ENCODE assay signal across 8 cellular contexts in genomic region chr3:114155370-114155821, GRCh38. TPM values are rescaled to one million over a fixed set of nuclear protein-coding genes. Genes with fewer than 3 reads are reported as not detected.
A peak's percentile ranks its signal among the peaks of the same experiment; 100 is the strongest.
DNase-seq lines count a peak whose midpoint lies in the region; ATAC-seq and TF ChIP-seq lines count a peak whose summit lies in the region.

No MANE protein-coding gene starts in this region.

- no peaks in the 10 kb centered on the region for H3K36me3 ChIP-seq in esophagus squamous epithelium

- H3K27me3 ChIP-seq in esophagus squamous epithelium = peaks cover 0 to 22% (median 0%) of the 10 kb centered on the region in 4 donors

- WGBS in esophagus squamous epithelium, 2 donors = 68 to 75% methylated on average over 8 to 9 of the region's 9 CpGs

- H3K27ac ChIP-seq in esophagus squamous epithelium = no peak overlapping the region

- intact Hi-C loops in esophagus squamous epithelium (cut with DNase I) = no loop called here

- no peaks in the 10 kb centered on the region for H3K9me3 ChIP-seq in esophagus squamous epithelium

- CTCF ChIA-PET in HEK293T (lab: Yijun Ruan, JAX) = interaction anchor here (0.6 to 1.2 kb wide), 9 partner anchors 12 to 311 kb away, joined by 3 to 4 read pairs (median 3); no protein-coding TSS in a partner anchor

- TF ChIP-seq POLR2A in esophagus squamous epithelium (IDR thresholded peaks at IDR 0.05) = no peak

- TF ChIP-seq CTCF in esophagus squamous epithelium (IDR thresholded peaks at IDR 0.05) = peak in 4 of 6 experiments; percentile 7 to 48 (median 26)

- peaks cover 0 to 20% (median 7%) of the 10 kb centered on the region in 3 donors for H3K4me1 ChIP-seq in esophagus squamous epithelium

- peak; percentile 30 for DNase-seq in CD1c-positive myeloid dendritic cell (ENCODE audit: extremely low spot score)
- peak; percentile 44 for DNase-seq in HEK293T (ENCODE audit: extremely low spot score)
- DNase-seq in esophagus squamous epithelium (lab: John Stamatoyannopoulos, UW) = no peak
- DNase-seq in stimulated activated CD4-positive, alpha-beta T cell treated with anti-CD3 and anti-CD28 coated beads, Interleukin-1b, Interleukin-23, amount 100 ng/mL, for 4 hours (ENCODE audit: low read depth in 2 of 2) = peak; percentile 8 to 15

- ATAC-seq in SK-N-SH treated with all-trans-retinoic acid at 6 μM for 48 hours = peak; percentile 39; the same call in 2 of the 3 replicates
- ATAC-seq in GM21737 (IDR thresholded peaks at IDR 0.05; ENCODE audit: unreplicated experiment) = no peak
- no peak for ATAC-seq in HG03159 (IDR thresholded peaks at IDR 0.05; ENCODE audit: unreplicated experiment)
- ATAC-seq in GM18868 (IDR thresholded peaks at IDR 0.05; ENCODE audit: unreplicated experiment) = no peak

- no peak overlapping the region for H3K4me3 ChIP-seq in esophagus squamous epithelium

- POLR2A ChIA-PET in HEK293T (lab: Yijun Ruan, JAX) = no interaction called here

TF ChIP-seq in HEK293T, 16 proteins besides CTCF, POLR2A, EP300 and RAD21:
- no peak for TF ChIP-seq FOXK2 (IDR thresholded peaks at IDR 0.05)
TF ChIP-seq in HEK293T: peak in this region for 0.

TF ChIP-seq in SK-N-SH treated with all-trans-retinoic acid at 6 μM for 48 hours, 23 proteins besides CTCF, POLR2A, EP300 and RAD21:
- TF ChIP-seq TCF4 (CRISPR knock-in tag; IDR thresholded peaks at IDR 0.05; ENCODE audit: borderline replicate concordance) (no peak), ZFP3 (CRISPR knock-in tag; IDR thresholded peaks at IDR 0.05) (no peak), PATZ1 (CRISPR knock-in tag; IDR thresholded peaks at IDR 0.05; ENCODE audit: borderline replicate concordance) (no peak), POU6F1 (CRISPR knock-in tag; IDR thresholded peaks at IDR 0.05; ENCODE audit: borderline replicate concordance, low read depth) (no peak), ZFP30 (CRISPR knock-in tag; IDR thresholded peaks at IDR 0.05) (no peak), CREB5 (CRISPR knock-in tag; IDR thresholded peaks at IDR 0.05; ENCODE audit: low read depth) (no peak), RARB (CRISPR knock-in tag; IDR thresholded peaks at IDR 0.05) (no peak), CSDC2 (CRISPR knock-in tag; IDR thresholded peaks at IDR 0.05) (no peak), TOX (CRISPR knock-in tag; IDR thresholded peaks at IDR 0.05; ENCODE audit: borderline replicate concordance) (no peak), ZNF8 (CRISPR knock-in tag; IDR thresholded peaks at IDR 0.05) (no peak), OSR1 (CRISPR knock-in tag; IDR thresholded peaks at IDR 0.05) (no peak), PPARA (CRISPR knock-in tag; IDR thresholded peaks at IDR 0.05; ENCODE audit: borderline replicate concordance) (no peak), ZNF70 (CRISPR knock-in tag; IDR thresholded peaks at IDR 0.05) (no peak), ARNTL (CRISPR knock-in tag; IDR thresholded peaks at IDR 0.05; ENCODE audit: borderline replicate concordance, low read depth) (no peak), SNAI2 (CRISPR knock-in tag; IDR thresholded peaks at IDR 0.05) (no peak), BACH2 (CRISPR knock-in tag; IDR thresholded peaks at IDR 0.05; ENCODE audit: borderline replicate concordance) (no peak), ISL1 (CRISPR knock-in tag; IDR thresholded peaks at IDR 0.05) (no peak), ZNF565 (CRISPR knock-in tag; conservative IDR thresholded peaks at IDR 0.05; ENCODE audit: low read depth) (no peak), ESRRG (CRISPR knock-in tag; IDR thresholded peaks at IDR 0.05) (no peak), ZC3H10 (CRISPR knock-in tag; IDR thresholded peaks at IDR 0.05) (no peak)

RNA-seq across cellular contexts. Expression of gene DRD3, which starts 23.5 kb away (rescaled TPM):
- total RNA-seq in esophagus squamous epithelium = not detected
